ENCODE assay signal across 1 cellular context in genomic region chr2:69915050-69915945, GRCh38.
TF ChIP-seq lines count a peak whose summit lies in the region.

Gene MXD1 (plus strand): TSS chr2:69915109. CDS start chr2:69915331, 222 bp downstream.

TF ChIP-seq in K562, 482 proteins besides CTCF, POLR2A, EP300 and RAD21 (continued from another document):
- TF ChIP-seq VEZF1 (CRISPR knock-in tag; IDR thresholded peaks at IDR 0.05), result peak; percentile 72
- TF ChIP-seq GTF2E2 (tag; IDR thresholded peaks at IDR 0.05), result peak; percentile 67; the same call in 1 of the 2 replicates
- no peak for TF ChIP-seq SMAD1 (IDR thresholded peaks at IDR 0.05; ENCODE audit: low read depth, low read length, partially characterized antibody)
- TF ChIP-seq THAP12 (CRISPR knock-in tag; IDR thresholded peaks at IDR 0.05), result peak; percentile 62; the same call in 1 of the 2 replicates
- TF ChIP-seq KDM5B (IDR thresholded peaks at IDR 0.05; ENCODE audit: insufficient replicate concordance, low read depth, low read length), result peak; percentile 70
- no peak for TF ChIP-seq SPI1 (IDR thresholded peaks at IDR 0.05; ENCODE audit: borderline replicate concordance, low read depth, low read length)
- TF ChIP-seq MLX (CRISPR knock-in tag; conservative IDR thresholded peaks at IDR 0.05), result 0 out of 4 replicates have a peak, but pooled peaks of 1 of the 2 experiments have one; percentile 51
- TF ChIP-seq NR2F6 (CRISPR knock-in tag; IDR thresholded peaks at IDR 0.05), result no peak
